In the genomic region with DNA sequence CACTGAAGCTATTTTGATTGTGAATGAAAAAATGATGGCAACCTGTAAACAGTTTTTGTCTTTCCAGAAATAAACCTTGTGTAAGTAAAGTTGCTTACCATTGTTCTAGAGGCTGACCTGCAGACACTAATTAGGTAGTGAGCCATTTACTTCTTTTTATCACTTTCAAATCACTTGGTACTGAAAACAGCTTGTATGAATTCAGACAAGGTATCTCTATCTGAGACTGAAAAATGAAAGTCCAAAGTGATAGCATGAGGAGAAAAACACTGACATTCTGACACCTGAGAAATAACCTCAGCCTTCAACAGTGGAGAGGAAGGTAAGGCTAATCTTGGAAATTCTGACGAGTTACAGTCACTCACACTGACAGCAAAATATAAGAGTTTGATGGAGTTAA, we compare ENCODE assay signal across 11 cellular contexts.
"Had no signal": no experiment of that assay in that cellular context is flagged by ENCODE, and none has a peak within 500 bp of the region (broad histone marks: within the 10 kb centered on the region; RNA-seq: fewer than 3 reads in every experiment).

No MANE protein-coding gene starts in this region.

- H3K27me3 ChIP-seq: cardiac muscle cell, gastrocnemius medialis, upper lobe of left lung had no signal

- H3K4me1 ChIP-seq: gastrocnemius medialis, upper lobe of left lung had no signal

- H3K36me3 ChIP-seq: cardiac muscle cell, gastrocnemius medialis, upper lobe of left lung had no signal

- DNase-seq: activated CD4-positive, alpha-beta T cell treated with anti-CD3 and anti-CD28 coated beads for 1 hour; activated CD4-positive, alpha-beta T cell treated with anti-CD3 and anti-CD28 coated beads, Interleukin-2, amount 50 U/mL, for 4 hours; activated naive CD4-positive, alpha-beta T cell treated with anti-CD3 and anti-CD28 coated beads for 36 hours; dorsolateral prefrontal cortex; erythroblast; gastrocnemius medialis; midbrain; stimulated activated CD4-positive, alpha-beta T cell treated with anti-CD3 and anti-CD28 coated beads, Interleukin-1b, Interleukin-23, amount 100 ng/mL, for 48 hours; stimulated activated naive CD8-positive, alpha-beta T cell treated with anti-CD3 and anti-CD28 coated beads, Interleukin-15, amount 100 ng/mL, for 72 hours; upper lobe of left lung had no signal

- H3K4me3 ChIP-seq: cardiac muscle cell, dorsolateral prefrontal cortex, gastrocnemius medialis, upper lobe of left lung had no signal

- H3K27ac ChIP-seq: cardiac muscle cell, dorsolateral prefrontal cortex, gastrocnemius medialis, upper lobe of left lung had no signal

- ATAC-seq: gastrocnemius medialis; stimulated activated naive CD8-positive, alpha-beta T cell treated with anti-CD3 and anti-CD28 coated beads, Interleukin-15, amount 100 ng/mL, for 72 hours had no signal

- H3K9me3 ChIP-seq: gastrocnemius medialis, upper lobe of left lung had no signal
